In the genomic region with DNA sequence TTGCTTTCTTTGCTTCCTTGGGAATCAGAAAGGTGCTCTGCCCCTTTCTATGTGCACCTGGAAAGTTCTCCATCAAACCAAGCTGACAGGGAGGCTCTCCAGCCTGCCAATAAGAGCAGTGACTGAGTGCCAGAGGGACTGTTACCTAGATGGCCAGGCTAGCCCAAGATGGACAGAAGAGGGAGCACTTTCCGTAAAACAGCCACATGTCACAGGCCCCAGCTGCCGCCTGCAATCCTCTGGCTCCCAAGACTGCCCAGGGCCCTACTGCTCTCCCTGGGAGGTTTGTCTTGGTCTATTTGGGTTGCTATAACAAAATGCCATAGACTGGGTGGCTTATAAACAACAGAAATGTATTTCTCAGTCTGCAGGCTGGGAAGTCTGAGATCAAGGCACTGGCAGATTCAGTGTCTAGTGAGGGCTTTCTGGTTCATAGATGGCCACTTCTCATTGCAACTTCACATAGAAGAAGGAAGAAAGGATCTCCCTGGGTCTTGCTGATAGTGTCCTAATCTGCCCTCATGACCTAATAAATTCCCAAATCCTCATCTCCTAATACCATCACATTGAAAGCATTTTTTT, we compare ENCODE assay signal across 8 cellular contexts.
DNase-seq lines count a peak whose midpoint lies in the region; ATAC-seq and TF ChIP-seq lines count a peak whose summit lies in the region.

No MANE protein-coding gene starts in this region.

- no peak for TF ChIP-seq POLR2A in vagina (IDR thresholded peaks at IDR 0.05)

- no peaks in the 10 kb centered on the region for H3K27me3 Mint-ChIP-seq in mesothelial cell of epicardium (ENCODE audit: low read depth)
- H3K27me3 Mint-ChIP-seq in activated CD4-positive, alpha-beta T cell treated with anti-CD3 and anti-CD28 coated beads, Interleukin-2, amount 10 ng/mL, durations not matched to agents 7 days and 5 days, result no peaks in the 10 kb centered on the region

- no peaks in the 10 kb centered on the region for H3K27me3 ChIP-seq in dorsolateral prefrontal cortex
- no peaks in the 10 kb centered on the region for H3K27me3 ChIP-seq in vagina

- CTCF ChIA-PET in activated CD4-positive, alpha-beta T cell treated with anti-CD3 and anti-CD28 coated beads, Interleukin-2, amount 10 ng/mL, durations not matched to agents 7 days and 5 days (lab: Charles Lee), result interaction anchor here (0.6 kb wide), 1 partner anchor 342 kb away, joined by 3 read pairs; no protein-coding TSS in a partner anchor

- ATAC-seq in HG03469 (IDR thresholded peaks at IDR 0.05; ENCODE audit: unreplicated experiment), result no peak

- H3K36me3 Mint-ChIP-seq in mesothelial cell of epicardium, result peaks cover 20% of the 10 kb centered on the region
- no peaks in the 10 kb centered on the region for H3K36me3 Mint-ChIP-seq in activated CD4-positive, alpha-beta T cell treated with anti-CD3 and anti-CD28 coated beads, Interleukin-2, amount 10 ng/mL, durations not matched to agents 7 days and 5 days (ENCODE audit: low read depth)

- H3K4me3 ChIP-seq in dorsolateral prefrontal cortex (no peak overlapping the region), vagina (no peak overlapping the region)

- POLR2A ChIA-PET in activated CD4-positive, alpha-beta T cell treated with anti-CD3 and anti-CD28 coated beads, Interleukin-2, amount 10 ng/mL, durations not matched to agents 7 days and 5 days (lab: Charles Lee), result no interaction called here

- H3K36me3 ChIP-seq in vagina, result no peaks in the 10 kb centered on the region

- H3K4me3 Mint-ChIP-seq in mesothelial cell of epicardium, result no peak overlapping the region
- no peak overlapping the region for H3K4me3 Mint-ChIP-seq in activated CD4-positive, alpha-beta T cell treated with anti-CD3 and anti-CD28 coated beads, Interleukin-2, amount 10 ng/mL, durations not matched to agents 7 days and 5 days

- DNase-seq in GM03348 (ENCODE audit: low spot score) (peak; percentile 72), NCI-H460 (ENCODE audit: extremely low read depth, low read depth) (peak; percentile 41), dorsolateral prefrontal cortex (peak in 7 of 10 donors; percentile 9 to 51 (median 39)), mesothelial cell of epicardium (ENCODE audit: low spot score in 2 of 2, unreplicated experiment in 2 of 2) (no peak), T-helper 9 cell (no peak), vagina (ENCODE audit: extremely low spot score in 2 of 2) (no peak)
- DNase-seq in activated CD4-positive, alpha-beta T cell treated with anti-CD3 and anti-CD28 coated beads, Interleukin-2, amount 10 ng/mL, durations not matched to agents 7 days and 5 days, result no peak

- no peaks in the 10 kb centered on the region for H3K9me3 ChIP-seq in vagina

- H3K27ac ChIP-seq in dorsolateral prefrontal cortex (no peak overlapping the region), vagina (no peak overlapping the region)

- H3K4me1 ChIP-seq in vagina, result peaks cover 28% of the 10 kb centered on the region

- peak overlapping the region; percentile 43 for H3K27ac Mint-ChIP-seq in mesothelial cell of epicardium
- H3K27ac Mint-ChIP-seq in activated CD4-positive, alpha-beta T cell treated with anti-CD3 and anti-CD28 coated beads, Interleukin-2, amount 10 ng/mL, durations not matched to agents 7 days and 5 days, result no peak overlapping the region

- intact Hi-C loops in dorsolateral prefrontal cortex (cut with DNase I), result loop anchor here in 1 of 2 donors (2.0 kb wide), 1 partner anchor 60 kb away; no protein-coding TSS in a partner anchor
- intact Hi-C loops in vagina (cut with DNase I), result no loop called here

- TF ChIP-seq CTCF in dorsolateral prefrontal cortex (IDR thresholded peaks at IDR 0.05 in 54 of 56, conservative IDR thresholded peaks at IDR 0.05 in 2 of 56; ENCODE audit: low read depth in 1 of 56, partially characterized antibody in 56 of 56), result peak in 52 of 56 donors; percentile 20 to 63 (median 44)
- TF ChIP-seq CTCF in mesothelial cell of epicardium (IDR thresholded peaks at IDR 0.05; ENCODE audit: unreplicated experiment), result no peak
- TF ChIP-seq CTCF in vagina (IDR thresholded peaks at IDR 0.05), result peak in 1 of 3 experiments; percentile 20

- H3K9me3 Mint-ChIP-seq in mesothelial cell of epicardium, result peaks cover 4% of the 10 kb centered on the region
- H3K9me3 Mint-ChIP-seq in activated CD4-positive, alpha-beta T cell treated with anti-CD3 and anti-CD28 coated beads, Interleukin-2, amount 10 ng/mL, durations not matched to agents 7 days and 5 days, result peaks cover 3% of the 10 kb centered on the region

- H3K4me1 Mint-ChIP-seq in mesothelial cell of epicardium, result peaks cover 23% of the 10 kb centered on the region
- H3K4me1 Mint-ChIP-seq in activated CD4-positive, alpha-beta T cell treated with anti-CD3 and anti-CD28 coated beads, Interleukin-2, amount 10 ng/mL, durations not matched to agents 7 days and 5 days, result peaks cover 21% of the 10 kb centered on the region

Comparison
In these comparisons a context has a peak if more than half of its experiments do, and no peak if none do; other contexts are left out.
1. DNase-seq: peak in GM03348 (single experiment), NCI-H460 (single experiment) and dorsolateral prefrontal cortex (7 of 10); none in mesothelial cell of epicardium (0 of 2), activated CD4-positive, alpha-beta T cell treated with anti-CD3 and anti-CD28 coated beads, Interleukin-2, amount 10 ng/mL, durations not matched to agents 7 days and 5 days (single experiment), T-helper 9 cell (single experiment) and vagina (0 of 2).